In the genomic region with DNA sequence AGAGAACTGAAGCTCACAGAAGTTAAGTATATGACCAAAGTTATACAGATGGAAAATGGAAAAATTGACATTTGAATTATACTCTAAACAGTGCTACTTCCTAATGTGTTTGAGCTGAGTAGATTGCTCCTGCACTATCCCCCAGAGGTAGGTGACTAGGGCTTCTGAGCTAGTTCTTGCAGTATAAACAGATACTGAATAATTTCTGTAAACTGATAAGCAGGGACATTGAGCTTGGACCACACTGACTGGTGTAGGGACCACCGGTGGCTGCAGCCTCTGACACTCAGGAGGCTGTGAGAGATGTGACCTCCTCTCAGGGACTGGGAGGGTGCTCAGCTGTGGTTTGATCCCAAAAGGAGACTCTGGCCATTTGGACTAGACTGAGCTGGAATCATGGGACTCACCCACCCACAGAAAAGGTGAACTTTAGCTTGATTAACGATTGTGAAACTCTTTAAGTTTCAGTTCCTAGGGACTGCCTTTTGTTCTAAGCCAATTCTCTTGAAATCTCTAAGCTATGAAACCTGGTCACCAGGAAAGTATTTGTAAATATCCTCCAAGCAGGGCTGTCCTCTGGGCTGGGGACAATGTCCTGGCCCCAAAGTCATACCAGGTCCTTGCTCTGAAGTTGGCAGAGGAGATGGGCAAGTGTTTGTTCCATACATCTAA, we compare ENCODE assay signal across 13 cellular contexts.
DNase-seq lines count a peak whose midpoint lies in the region; ATAC-seq and TF ChIP-seq lines count a peak whose summit lies in the region.
"Had no signal": no experiment of that assay in that cellular context is flagged by ENCODE, and none has a peak within 500 bp of the region (broad histone marks: within the 10 kb centered on the region; RNA-seq: fewer than 3 reads in every experiment).

No MANE protein-coding gene starts in this region.

- H3K4me1 Mint-ChIP-seq in glutamatergic neuron (ENCODE audit: low read depth, unreplicated experiment), result peaks cover 8% of the 10 kb centered on the region
- peaks cover 6% of the 10 kb centered on the region for H3K4me1 Mint-ChIP-seq in activated CD8-positive, alpha-beta T cell treated with anti-CD3 and anti-CD28 coated beads, Interleukin-2, amount 10 ng/mL, durations not matched to agents 7 days and 5 days (ENCODE audit: low read depth)

- H3K4me3 Mint-ChIP-seq in glutamatergic neuron (ENCODE audit: unreplicated experiment), result no peak overlapping the region
- H3K4me3 Mint-ChIP-seq in activated CD8-positive, alpha-beta T cell treated with anti-CD3 and anti-CD28 coated beads, Interleukin-2, amount 10 ng/mL, durations not matched to agents 7 days and 5 days, result no peak overlapping the region

- no peaks in the 10 kb centered on the region for H3K9me3 Mint-ChIP-seq in glutamatergic neuron (ENCODE audit: unreplicated experiment)
- H3K9me3 Mint-ChIP-seq in activated CD8-positive, alpha-beta T cell treated with anti-CD3 and anti-CD28 coated beads, Interleukin-2, amount 10 ng/mL, durations not matched to agents 7 days and 5 days (ENCODE audit: insufficient read depth), result no peaks in the 10 kb centered on the region

- no peak for TF ChIP-seq CTCF in glutamatergic neuron (IDR thresholded peaks at IDR 0.05; ENCODE audit: partially characterized antibody, unreplicated experiment)

- no peaks in the 10 kb centered on the region for H3K36me3 Mint-ChIP-seq in glutamatergic neuron (ENCODE audit: unreplicated experiment)
- no peaks in the 10 kb centered on the region for H3K36me3 Mint-ChIP-seq in activated CD8-positive, alpha-beta T cell treated with anti-CD3 and anti-CD28 coated beads, Interleukin-2, amount 10 ng/mL, durations not matched to agents 7 days and 5 days (ENCODE audit: low read depth)

- POLR2A ChIA-PET in activated CD8-positive, alpha-beta T cell treated with anti-CD3 and anti-CD28 coated beads, Interleukin-2, amount 10 ng/mL, durations not matched to agents 7 days and 5 days (lab: Charles Lee), result no interaction called here

- intact Hi-C loops in left colon (cut with DNase I, micrococcal nuclease), result no loop called here

- CTCF ChIA-PET in activated CD8-positive, alpha-beta T cell treated with anti-CD3 and anti-CD28 coated beads, Interleukin-2, amount 10 ng/mL, durations not matched to agents 7 days and 5 days (lab: Charles Lee), result interaction anchor here (1.2 kb wide), 1 partner anchor 8 kb away, joined by 3 read pairs; no protein-coding TSS in a partner anchor

- H3K27ac Mint-ChIP-seq in glutamatergic neuron (ENCODE audit: unreplicated experiment), result no peak overlapping the region
- H3K27ac Mint-ChIP-seq in activated CD8-positive, alpha-beta T cell treated with anti-CD3 and anti-CD28 coated beads, Interleukin-2, amount 10 ng/mL, durations not matched to agents 7 days and 5 days, result no peak overlapping the region

- peaks cover 2% of the 10 kb centered on the region for H3K27me3 Mint-ChIP-seq in glutamatergic neuron (ENCODE audit: unreplicated experiment)
- H3K27me3 Mint-ChIP-seq in activated CD8-positive, alpha-beta T cell treated with anti-CD3 and anti-CD28 coated beads, Interleukin-2, amount 10 ng/mL, durations not matched to agents 7 days and 5 days (ENCODE audit: low read depth), result peaks cover 3% of the 10 kb centered on the region

- ATAC-seq in GM18517 (IDR thresholded peaks at IDR 0.05; ENCODE audit: unreplicated experiment) (peak; percentile 69), GM21515 (IDR thresholded peaks at IDR 0.05; ENCODE audit: unreplicated experiment) (peak; percentile 61), HG03135 (IDR thresholded peaks at IDR 0.05; ENCODE audit: unreplicated experiment) (peak; percentile 70), left colon (no peak)
- ATAC-seq in activated CD8-positive, alpha-beta T cell treated with anti-CD3 and anti-CD28 coated beads, Interleukin-2, amount 10 ng/mL, durations not matched to agents 7 days and 5 days, result no peak

- DNase-seq in globus pallidus (ENCODE audit: low spot score) (peak; percentile 1), T-helper 1 cell (no peak), glutamatergic neuron (no peak), left colon (no peak)
- DNase-seq in activated CD8-positive, alpha-beta T cell treated with anti-CD3 and anti-CD28 coated beads, Interleukin-2, amount 10 ng/mL, durations not matched to agents 7 days and 5 days, result no peak
- DNase-seq: activated effector memory CD4-positive, alpha-beta T cell treated with anti-CD3 and anti-CD28 coated beads, Interleukin-2, amount 50 U/mL, for 16 hours; Calu3; GOT3; spleen; stomach had no signal

Comparison
In these comparisons a context has a peak if more than half of its experiments do, and no peak if none do; other contexts are left out.
1. ATAC-seq: peak in GM18517 (single experiment), GM21515 (single experiment) and HG03135 (single experiment); none in left colon (single experiment) and activated CD8-positive, alpha-beta T cell treated with anti-CD3 and anti-CD28 coated beads, Interleukin-2, amount 10 ng/mL, durations not matched to agents 7 days and 5 days (single experiment).